1 cellular context compared by ENCODE assay signal in genomic region chr2:85604568-85605339, GRCh38.
TF ChIP-seq lines count a peak whose summit lies in the region.

No MANE protein-coding gene starts in this region.

TF ChIP-seq in H1, 55 proteins besides CTCF, POLR2A, EP300 and RAD21:
- TF ChIP-seq POLR2AphosphoS5 (IDR thresholded peaks at IDR 0.05; ENCODE audit: low read depth, low read length) (0 out of 2 replicates have a peak, but pooled peaks have one; percentile 22), SAP30 (IDR thresholded peaks at IDR 0.05; ENCODE audit: insufficient read depth, insufficient replicate concordance, low read length) (no peak)
